In the genomic region with DNA sequence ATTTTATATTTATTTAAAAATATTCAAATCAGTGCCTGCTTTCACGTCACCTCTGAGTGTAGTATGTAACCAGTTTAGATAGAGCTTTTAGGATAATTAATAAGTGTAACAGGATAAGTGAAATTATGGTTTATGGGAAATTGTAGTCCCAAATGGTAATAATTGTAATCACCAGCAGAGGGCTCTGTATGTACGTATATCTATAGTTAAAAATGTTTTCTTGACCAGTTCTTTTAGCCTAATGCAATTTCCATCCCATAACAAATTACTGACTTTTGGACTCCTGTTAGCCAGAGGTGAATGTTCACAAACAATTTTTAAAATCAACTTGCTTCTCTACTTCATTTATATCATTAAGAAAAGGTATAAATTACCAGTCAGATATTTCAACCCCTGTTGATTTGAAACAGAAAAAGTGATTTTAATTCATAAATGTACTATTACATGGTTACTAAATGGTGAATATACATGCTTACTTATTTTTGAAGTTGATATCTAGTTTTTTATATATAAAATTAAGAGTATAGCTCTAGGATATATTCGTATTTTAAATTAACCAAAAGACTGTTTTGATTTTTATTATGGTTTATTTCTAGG, we compare ENCODE assay signal across 8 cellular contexts. TPM values are rescaled to one million over a fixed set of nuclear protein-coding genes. Genes with fewer than 3 reads are reported as not detected.
DNase-seq lines count a peak whose midpoint lies in the region; ATAC-seq lines count a peak whose summit lies in the region.

No MANE protein-coding gene starts in this region.

- ATAC-seq in GM21619 (IDR thresholded peaks at IDR 0.05; ENCODE audit: unreplicated experiment) (peak; percentile 59), HG03139 (IDR thresholded peaks at IDR 0.05; ENCODE audit: unreplicated experiment) (no peak)

- POLR2A ChIA-PET in CD4-positive, alpha-beta memory T cell (lab: Charles Lee; ENCODE audit: partially characterized antibody) = interaction anchor here (0.7 to 10.1 kb wide), 8 partner anchors 28 to 389 kb away, joined by 3 to 335 read pairs (median 8); partner anchors contain the start of gene S1PR1

- CTCF ChIA-PET in CD4-positive, alpha-beta memory T cell (lab: Charles Lee; ENCODE audit: partially characterized antibody) = interaction anchor here (0.5 to 7.8 kb wide), 17 partner anchors 38 to 436 kb away, joined by 3 to 133 read pairs (median 4); partner anchors contain the start of gene S1PR1

- no peak overlapping the region for H3K4me3 ChIP-seq in CD4-positive, alpha-beta memory T cell (ENCODE audit: low read length in 2 of 2)

- peaks cover 9% of the 10 kb centered on the region for H3K36me3 ChIP-seq in CD4-positive, alpha-beta memory T cell (ENCODE audit: insufficient read depth, low read length)

- intact Hi-C loops in CD4-positive, alpha-beta memory T cell (cut with micrococcal nuclease) = loop anchor here (1.0 kb wide), 5 partner anchors 191 to 436 kb away; no protein-coding TSS in a partner anchor

- H3K27ac ChIP-seq in CD4-positive, alpha-beta memory T cell (ENCODE audit: low read depth, low read length) = no peak overlapping the region

- no peaks in the 10 kb centered on the region for H3K27me3 Mint-ChIP-seq in CD4-positive, alpha-beta memory T cell

- H3K4me1 Mint-ChIP-seq in CD4-positive, alpha-beta memory T cell = peaks cover 25 to 61% (median 38%) of the 10 kb centered on the region in 4 donors

- peaks cover 40 to 42% of the 10 kb centered on the region in 2 donors for H3K36me3 Mint-ChIP-seq in CD4-positive, alpha-beta memory T cell

- DNase-seq in CD4-positive, alpha-beta memory T cell = peak in 4 of 5 donors; percentile 48 to 66 (median 60)
- DNase-seq in NCI-H526 (lab: John Stamatoyannopoulos, UW) (peak; percentile 28 to 73), cerebellar cortex (ENCODE audit: low spot score) (peak; percentile 65), medulla oblongata (ENCODE audit: extremely low spot score) (peak; percentile 69)
- DNase-seq in activated CD8-positive, alpha-beta memory T cell treated with anti-CD3 and anti-CD28 coated beads, Interleukin-2, amount 50 U/mL, for 48 hours = no peak
- no peak for DNase-seq in stimulated activated CD4-positive, alpha-beta T cell treated with anti-CD3 and anti-CD28 coated beads, Interleukin-12 subunit alpha, Interleukin-12 subunit beta, amount 100 ng/mL, for 4 hours

- H3K9me3 Mint-ChIP-seq in CD4-positive, alpha-beta memory T cell = peaks cover 0 to 2% (median 0%) of the 10 kb centered on the region in 8 donors

- H3K27ac Mint-ChIP-seq in CD4-positive, alpha-beta memory T cell = peak overlapping the region; percentile 61 to 91 (median 82)

- no peaks in the 10 kb centered on the region for H3K9me3 ChIP-seq in CD4-positive, alpha-beta memory T cell (ENCODE audit: control insufficient read depth in 1 of 2, low read length in 2 of 2)

- H3K27me3 ChIP-seq in CD4-positive, alpha-beta memory T cell (ENCODE audit: insufficient read depth, low read length) = no peaks in the 10 kb centered on the region

- H3K4me1 ChIP-seq in CD4-positive, alpha-beta memory T cell (ENCODE audit: insufficient read depth, low read length) = peaks cover 39% of the 10 kb centered on the region

- peak overlapping the region in 3 of 8 donors; percentile 24 to 67 (median 39) for H3K4me3 Mint-ChIP-seq in CD4-positive, alpha-beta memory T cell

RNA-seq across cellular contexts. Expression of gene SLC30A7, which starts 25.3 kb away (rescaled TPM):
- 10 to 100 TPM; 54.9 TPM for total RNA-seq in CD4-positive, alpha-beta memory T cell
- polyA plus RNA-seq in CD4-positive, alpha-beta memory T cell = 10 to 100 TPM; 11.3 to 14.5 TPM

RNA-seq across cellular contexts. Expression of gene EXTL2, which starts 26.6 kb away (rescaled TPM):
- total RNA-seq in CD4-positive, alpha-beta memory T cell = 1 to 10 TPM; 2.5 to 4.2 TPM
- 1 to 10 TPM; 1.5 to 2.6 TPM for polyA plus RNA-seq in CD4-positive, alpha-beta memory T cell

Comparison
In these comparisons a context has a peak if more than half of its experiments do, and no peak if none do; other contexts are left out.
1. DNase-seq: peak in CD4-positive, alpha-beta memory T cell (4 of 5), NCI-H526 (2 of 2), cerebellar cortex (single experiment) and medulla oblongata (single experiment); none in activated CD8-positive, alpha-beta memory T cell treated with anti-CD3 and anti-CD28 coated beads, Interleukin-2, amount 50 U/mL, for 48 hours (single experiment) and stimulated activated CD4-positive, alpha-beta T cell treated with anti-CD3 and anti-CD28 coated beads, Interleukin-12 subunit alpha, Interleukin-12 subunit beta, amount 100 ng/mL, for 4 hours (single experiment).